In the genomic region with DNA sequence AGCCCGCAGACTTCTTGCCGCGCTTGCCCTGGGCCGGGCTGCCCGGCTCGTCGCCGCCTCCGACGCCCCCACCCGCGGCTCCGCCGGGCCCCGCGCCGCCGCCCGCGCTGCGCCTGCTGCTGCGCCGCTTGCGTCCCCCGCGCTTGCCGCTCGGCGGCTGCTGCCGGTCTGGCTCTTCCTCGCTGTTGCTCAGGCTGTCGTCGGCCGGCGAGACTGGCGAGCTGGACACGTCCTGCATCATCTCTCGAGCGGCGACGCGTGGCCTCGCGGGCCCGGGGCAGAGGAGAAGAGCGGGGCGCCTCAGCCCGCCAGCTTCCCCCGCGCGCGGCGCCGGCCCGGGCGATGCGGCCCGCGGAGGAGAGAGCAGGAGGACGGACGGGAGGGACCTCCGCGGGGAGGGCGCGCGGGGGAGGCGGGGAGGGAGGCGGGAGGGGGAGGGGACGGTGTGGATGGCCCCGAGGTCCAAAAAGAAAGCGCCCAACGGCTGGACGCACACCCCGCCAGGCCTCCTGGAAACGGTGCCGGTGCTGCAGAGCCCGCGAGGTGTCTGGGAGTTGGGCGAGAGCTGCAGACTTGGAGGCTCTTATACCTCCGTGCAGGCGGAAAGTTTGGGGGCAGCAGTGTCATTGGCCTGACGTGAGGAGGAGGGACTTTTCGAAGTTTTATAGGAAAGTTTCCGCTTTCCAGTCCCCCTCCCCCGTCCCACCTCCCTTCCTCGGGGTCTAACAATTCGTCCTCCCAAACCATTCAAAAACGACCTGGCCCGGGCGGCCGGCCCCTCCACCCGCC, we compare ENCODE assay signal across 8 cellular contexts. TPM values are rescaled to one million over a fixed set of nuclear protein-coding genes. Genes with fewer than 3 reads are reported as not detected.
DNase-seq lines count a peak whose midpoint lies in the region; ATAC-seq, FAIRE-seq and TF ChIP-seq lines count a peak whose summit lies in the region.

A gene (minus strand): TSS at position 556 of the 789 bp plus-strand sequence. CDS start 315 bp downstream, at position 241.

- H3K4me3 Mint-ChIP-seq in activated CD4-positive, alpha-beta T cell treated with anti-CD3 and anti-CD28 coated beads for 36 hours, result no peak within 1 kb of the TSS
- peak within 1 kb of the TSS in 4 of 5 donors; percentile 40 to 68 (median 56) for H3K4me3 Mint-ChIP-seq in immature natural killer cell

- H3K36me3 ChIP-seq in MM.1S (replicated peaks; ENCODE audit: insufficient read depth, low read length), result no peaks in the 10 kb centered on the region
- H3K36me3 ChIP-seq in K562 (ENCODE audit: control insufficient read depth, insufficient read depth, low read length), result no peaks in the 10 kb centered on the region
- no peaks in the 10 kb centered on the region for H3K36me3 ChIP-seq in stomach smooth muscle (ENCODE audit: control insufficient read depth in 2 of 2, insufficient read depth in 2 of 2, low read length in 2 of 2)

- H3K4me3 ChIP-seq in MM.1S (ENCODE audit: low read length) (peak within 1 kb of the TSS; percentile 96), K562 (no peak within 1 kb of the TSS), stomach smooth muscle (ENCODE audit: low read length in 2 of 2) (peak within 1 kb of the TSS; percentile 55 to 76)

- no peaks in the 10 kb centered on the region for H3F3A ChIP-seq in MM.1S (ENCODE audit: insufficient read depth, low read length)

- H3K36me3 Mint-ChIP-seq in activated CD4-positive, alpha-beta T cell treated with anti-CD3 and anti-CD28 coated beads for 36 hours (ENCODE audit: low read depth), result no peaks in the 10 kb centered on the region
- H3K36me3 Mint-ChIP-seq in immature natural killer cell, result no peaks in the 10 kb centered on the region

- no peaks in the 10 kb centered on the region for H3K9me1 ChIP-seq in K562 (ENCODE audit: control insufficient read depth, insufficient read depth, low read length)

- no peaks in the 10 kb centered on the region for H3K9me3 Mint-ChIP-seq in activated CD4-positive, alpha-beta T cell treated with anti-CD3 and anti-CD28 coated beads for 36 hours (ENCODE audit: low read depth)
- peaks cover 0 to 15% (median 2%) of the 10 kb centered on the region in 6 donors for H3K9me3 Mint-ChIP-seq in immature natural killer cell

- POLR2A ChIA-PET in activated CD4-positive, alpha-beta T cell treated with anti-CD3 and anti-CD28 coated beads for 36 hours (lab: Charles Lee), result no interaction called here
- POLR2A ChIA-PET in K562 (lab: Yijun Ruan, JAX), result no interaction called here

- no peak for TF ChIP-seq POLR2A in K562 (conservative IDR thresholded peaks at IDR 0.05)

- H3K9ac ChIP-seq in MM.1S (ENCODE audit: low read length), result peak within 1 kb of the TSS; percentile 50; the same call in 1 of the 2 replicates
- H3K9ac ChIP-seq in K562 (ENCODE audit: insufficient read depth in 1 of 2, low read depth in 2 of 2, low read length in 2 of 2), result no peak within 1 kb of the TSS; a peak in 1 of 4 replicates
- no peak within 1 kb of the TSS for H3K9ac ChIP-seq in stomach smooth muscle (ENCODE audit: low read length in 2 of 2)

- ATAC-seq in activated CD4-positive, alpha-beta T cell treated with anti-CD3 and anti-CD28 coated beads for 36 hours, result peak; percentile 36
- ATAC-seq in K562, result peak; percentile 51; the same call in 2 of the 3 replicates

- H3K4me1 Mint-ChIP-seq in activated CD4-positive, alpha-beta T cell treated with anti-CD3 and anti-CD28 coated beads for 36 hours, result peaks cover 4% of the 10 kb centered on the region
- H3K4me1 Mint-ChIP-seq in immature natural killer cell, result peaks cover 6 to 7% of the 10 kb centered on the region in 2 donors

- intact Hi-C loops in activated CD4-positive, alpha-beta T cell treated with anti-CD3 and anti-CD28 coated beads for 36 hours (cut with DNase I, micrococcal nuclease), result no loop called here
- intact Hi-C loops in K562 (cut with micrococcal nuclease), result no loop called here

- H3K27me3 ChIP-seq in MM.1S (replicated peaks; ENCODE audit: insufficient read depth, low read length) (peaks cover 6% of the 10 kb centered on the region; the same call in 1 of the 2 replicates), K562 (ENCODE audit: control insufficient read depth in 2 of 2, insufficient read depth in 2 of 2, low read length in 2 of 2) (peaks cover 0 to 11% of the 10 kb centered on the region in 2 experiments; a peak in 2 of 5 replicates), stomach smooth muscle (ENCODE audit: control insufficient read depth in 1 of 2, insufficient read depth in 2 of 2, low read length in 2 of 2) (peaks cover 45 to 83% of the 10 kb centered on the region in 2 donors)

- H3K9me3 ChIP-seq in MM.1S (replicated peaks; ENCODE audit: insufficient read depth, low read length) (no peaks in the 10 kb centered on the region), K562 (replicated peaks; ENCODE audit: control insufficient read depth, insufficient read depth, low read depth, low read length) (no peaks in the 10 kb centered on the region), stomach smooth muscle (ENCODE audit: control insufficient read depth in 2 of 2, low read length in 2 of 2) (no peaks in the 10 kb centered on the region)

- no peak for FAIRE-seq in K562 (lab: Jason Lieb, UNC)

- H2AFZ ChIP-seq in MM.1S (ENCODE audit: low read length), result peak within 1 kb of the TSS; percentile 93
- H2AFZ ChIP-seq in K562 (ENCODE audit: low read depth, low read length), result no peak within 1 kb of the TSS; the same call in 1 of the 2 replicates

- no TSS peak for BruUV-seq in K562 (replicated peaks; lab: Mats Ljungman, UMichigan)

- H3K27ac ChIP-seq in MM.1S (ENCODE audit: low read length), result no peak within 1 kb of the TSS
- no peak within 1 kb of the TSS for H3K27ac ChIP-seq in K562 (ENCODE audit: extremely low read depth, low read depth, low read length)
- no peak within 1 kb of the TSS for H3K27ac ChIP-seq in stomach smooth muscle (ENCODE audit: low read length)

- peaks cover 48% of the 10 kb centered on the region for H3K27me3 Mint-ChIP-seq in activated CD4-positive, alpha-beta T cell treated with anti-CD3 and anti-CD28 coated beads for 36 hours
- peaks cover 25 to 31% (median 30%) of the 10 kb centered on the region in 3 donors for H3K27me3 Mint-ChIP-seq in immature natural killer cell (ENCODE audit: low read depth in 3 of 3)

- peak; percentile 24 for DNase-seq in activated CD4-positive, alpha-beta T cell treated with anti-CD3 and anti-CD28 coated beads for 36 hours
- no peak for DNase-seq in activated CD4-positive, alpha-beta T cell treated with anti-CD3 and anti-CD28 coated beads for 4 hours
- DNase-seq in MM.1S (peak; percentile 59), K562 (ENCODE audit: extremely low read depth in 1 of 4, low spot score in 3 of 4) (peak in 1 of 4 experiments; percentile 10), immature natural killer cell (no peak), SW480 (ENCODE audit: low spot score) (no peak), amygdala (lab: John Stamatoyannopoulos, UW) (no peak)

- WGBS in K562 (ENCODE audit: insufficient coverage, low coverage, missing lambda C conversion rate), result 24% methylated on average over 15 of the region's 92 CpGs

- H3K9me2 ChIP-seq in MM.1S (replicated peaks; ENCODE audit: insufficient read depth, low read length), result no peaks in the 10 kb centered on the region

- no peak for TF ChIP-seq EP300 in K562 (IDR thresholded peaks at IDR 0.05; ENCODE audit: low read length)

- 0 out of 2 replicates have a peak, but pooled peaks cover 4% of the 10 kb centered on the region for H3K4me1 ChIP-seq in MM.1S (ENCODE audit: low read length)
- peaks cover 0 to 10% of the 10 kb centered on the region in 2 experiments; a peak in 2 of 5 replicates for H3K4me1 ChIP-seq in K562 (replicated peaks in 1 of 2; ENCODE audit: control insufficient read depth in 2 of 2, insufficient read depth in 2 of 2, low read length in 2 of 2)
- H3K4me1 ChIP-seq in stomach smooth muscle (ENCODE audit: control insufficient read depth, insufficient read depth, low read length), result peaks cover 13% of the 10 kb centered on the region

- no peak for TF ChIP-seq RAD21 in K562 (CRISPR knock-in tag; conservative IDR thresholded peaks at IDR 0.05 in 1 of 2, IDR thresholded peaks at IDR 0.05 in 1 of 2)

- H3K79me2 ChIP-seq in MM.1S (ENCODE audit: low read length) (no peaks in the 10 kb centered on the region), K562 (ENCODE audit: control insufficient read depth, insufficient read depth, low read length) (no peaks in the 10 kb centered on the region)

- H4K20me1 ChIP-seq in MM.1S (ENCODE audit: insufficient read depth, low read length) (no peaks in the 10 kb centered on the region), K562 (replicated peaks; ENCODE audit: control insufficient read depth, insufficient read depth, low read length) (no peaks in the 10 kb centered on the region)

- CTCF ChIA-PET in activated CD4-positive, alpha-beta T cell treated with anti-CD3 and anti-CD28 coated beads for 36 hours (lab: Charles Lee), result no interaction called here
- CTCF ChIA-PET in K562 (lab: Yijun Ruan, JAX; ENCODE audit: low intra/inter-chr PET ratio), result no interaction called here

- in situ Hi-C loops in K562 (cut with MboI), result no loop called here

- no peak for TF ChIP-seq CTCF in MM.1S (IDR thresholded peaks at IDR 0.05; ENCODE audit: low read length)
- no peak for TF ChIP-seq CTCF in K562 (IDR thresholded peaks at IDR 0.05 in 2 of 3, conservative IDR thresholded peaks at IDR 0.05 in 1 of 3; ENCODE audit: insufficient read depth in 2 of 3, low read depth in 1 of 3, low read length in 3 of 3)

- peak within 1 kb of the TSS; percentile 96 for H3K4me2 ChIP-seq in MM.1S (ENCODE audit: low read depth, low read length)
- H3K4me2 ChIP-seq in K562 (ENCODE audit: insufficient read depth, low read length), result 0 out of 2 replicates have a peak within 1 kb of the TSS, but pooled peaks have one; percentile 11

- H3K27ac Mint-ChIP-seq in activated CD4-positive, alpha-beta T cell treated with anti-CD3 and anti-CD28 coated beads for 36 hours, result no peak within 1 kb of the TSS
- H3K27ac Mint-ChIP-seq in immature natural killer cell, result no peak within 1 kb of the TSS

RNA-seq across cellular contexts. Expression of the gene that starts here (rescaled TPM):
- 1 to 10 TPM; 1.2 TPM for total RNA-seq in activated CD4-positive, alpha-beta T cell treated with anti-CD3 and anti-CD28 coated beads for 36 hours
- total RNA-seq in K562 (2011; cell fraction: chromatin; rRNA removed; ENCODE audit: low replicate concordance), result 0.23 and 1.2 TPM in 2 replicates
- total RNA-seq in K562 (2011; cell fraction: nucleolus; rRNA removed), result not detected in 2 replicates
- total RNA-seq in K562 (2011; cell fraction: nucleoplasm; rRNA removed), result 0.59 TPM in 1 of 2 replicates, not detected in the other
- total RNA-seq in K562 (2014; rRNA removed) (0.12 and 0.86 TPM in 2 replicates), K562 (2014; rRNA removed; fragmentation: Illumina TruSeq; extraction: Trizol) (0.10 and 0.15 TPM in 2 replicates), K562 (2015; rRNA removed; fragmentation: Illumina TruSeq; extraction: Trizol) (0.11 and 0.23 TPM in 2 replicates), K562 (2021) (0.18 and 0.33 TPM in 2 replicates)
- polyA plus RNA-seq in K562 (2011; rRNA removed) (0.10 TPM in 1 of 2 replicates, not detected in the other), K562 (2014; fragmentation: Illumina TruSeq; extraction: Trizol) (0.15 and 0.25 TPM in 2 replicates), K562 (2014; fragmentation: Nextera tagmentation; extraction: Ambion mirVana) (not detected), K562 (2014; rRNA removed) (0.13 and 0.86 TPM in 2 replicates), immature natural killer cell (not detected)
- polyA plus RNA-seq in K562 (2011; cell fraction: cytosol; rRNA removed), result 0.04 and 0.37 TPM in 2 replicates
- polyA plus RNA-seq in K562 (2011; cell fraction: nucleus; rRNA removed), result 0.27 TPM in 1 of 2 replicates, not detected in the other
- 0.35 and 0.37 TPM in 2 replicates for polyA plus RNA-seq in K562 (2012)
- polyA minus RNA-seq in K562 (2011; rRNA and poly(A)+ RNA removed), result not detected in 2 replicates
- polyA minus RNA-seq in K562 (2011; cell fraction: cytosol; rRNA and poly(A)+ RNA removed), result not detected in 2 replicates
- not detected in 2 replicates for polyA minus RNA-seq in K562 (2011; cell fraction: nucleus; rRNA and poly(A)+ RNA removed)

Comparison
In these comparisons a context has a peak if more than half of its experiments do, and no peak if none do; other contexts are left out.
1. DNase-seq: peak in activated CD4-positive, alpha-beta T cell treated with anti-CD3 and anti-CD28 coated beads for 36 hours (single experiment) and MM.1S (single experiment); none in activated CD4-positive, alpha-beta T cell treated with anti-CD3 and anti-CD28 coated beads for 4 hours (0 of 2), immature natural killer cell (0 of 3), SW480 (single experiment) and amygdala (0 of 56).